9 cellular contexts compared by ENCODE assay signal in the genomic region with DNA sequence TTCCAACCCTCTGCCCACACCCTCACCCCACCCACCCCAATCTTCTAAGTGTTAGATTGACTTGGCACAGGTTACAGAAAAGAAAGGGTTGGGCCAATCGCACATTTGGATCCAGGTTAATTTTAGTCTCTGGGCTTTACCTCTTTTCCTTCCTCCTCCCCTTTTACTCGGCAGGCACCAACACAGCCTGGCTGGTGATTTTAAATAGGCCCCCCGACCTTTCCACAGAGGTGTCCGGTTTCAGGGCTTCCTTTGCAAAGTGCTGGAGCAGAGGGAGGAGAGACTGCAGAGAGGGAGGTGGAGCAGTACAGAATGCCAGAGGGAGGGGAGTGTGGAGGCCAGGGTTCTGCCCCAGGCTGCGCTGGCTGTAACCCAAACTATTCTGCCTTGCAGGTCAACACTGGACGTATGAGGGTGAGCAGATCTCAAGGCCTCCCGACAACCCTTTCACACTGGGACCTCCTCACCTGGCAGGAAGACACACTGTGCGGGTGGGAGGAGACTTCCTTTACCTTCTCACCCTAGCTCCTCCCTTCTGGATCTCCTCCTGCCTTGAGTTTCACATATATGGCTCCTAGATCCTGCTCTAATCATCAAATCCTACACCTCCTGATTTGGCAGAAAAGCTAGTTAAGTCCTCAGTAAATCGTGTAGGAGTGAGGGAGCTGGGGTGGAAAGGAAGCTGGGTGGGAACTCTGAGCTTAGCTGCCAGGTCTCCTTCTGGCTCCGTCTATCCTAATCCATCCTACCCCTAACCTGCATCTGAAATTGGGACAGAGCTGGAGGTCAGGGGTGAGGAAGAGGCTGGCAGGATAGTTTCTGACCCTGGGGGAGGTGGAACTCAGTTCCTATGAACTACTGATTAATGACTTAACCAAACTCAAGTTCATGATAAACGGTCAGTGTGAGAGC. TPM values are rescaled to one million over a fixed set of nuclear protein-coding genes. Genes with fewer than 3 reads are reported as not detected.
DNase-seq lines count a peak whose midpoint lies in the region; ATAC-seq, FAIRE-seq and TF ChIP-seq lines count a peak whose summit lies in the region.
"Had no signal": no experiment of that assay in that cellular context is flagged by ENCODE, and none has a peak within 500 bp of the region (broad histone marks: within the 10 kb centered on the region; RNA-seq: fewer than 3 reads in every experiment).

No MANE protein-coding gene starts in this region.

- TF ChIP-seq CTCF in K562 (IDR thresholded peaks at IDR 0.05 in 2 of 3, conservative IDR thresholded peaks at IDR 0.05 in 1 of 3; ENCODE audit: insufficient read depth in 2 of 3, low read depth in 1 of 3, low read length in 3 of 3) (no peak), upper lobe of left lung (IDR thresholded peaks at IDR 0.05) (no peak)

- no peaks in the 10 kb centered on the region for H3K9me1 ChIP-seq in K562 (ENCODE audit: control insufficient read depth, insufficient read depth, low read length)

- TF ChIP-seq EP300 in K562 (IDR thresholded peaks at IDR 0.05; ENCODE audit: low read length): no peak
- no peak for TF ChIP-seq EP300 in upper lobe of left lung (IDR thresholded peaks at IDR 0.05)

- in situ Hi-C loops in K562 (cut with MboI): loop anchor here (5.0 kb wide), 1 partner anchor 737 kb away; no protein-coding TSS in a partner anchor

- DNase-seq in NCI-H1436 treated with DMSO at 0.1 percent for 48 hours (lab: John Stamatoyannopoulos, UW) (peak; percentile 54), K562 (ENCODE audit: extremely low read depth in 1 of 4, low spot score in 3 of 4) (peak in 2 of 4 experiments; percentile 66 to 75), left colon (peak; percentile 52 to 71), upper lobe of left lung (peak in 1 of 2 donors; percentile 91), GF-D8 (lab: John Stamatoyannopoulos, UW) (no peak), activated gamma-delta T cell (lab: John Stamatoyannopoulos, UW) (no peak), NK-92 (lab: John Stamatoyannopoulos, UW; ENCODE audit: unreplicated experiment) (no peak)

- CTCF ChIA-PET in K562 (lab: Yijun Ruan, JAX; ENCODE audit: low intra/inter-chr PET ratio): no interaction called here

- no TSS peak for BruUV-seq in K562 (replicated peaks; lab: Mats Ljungman, UMichigan)

- H2AFZ ChIP-seq in K562 (ENCODE audit: low read depth, low read length): peak overlapping the region; percentile 81

- intact Hi-C loops in K562 (cut with micrococcal nuclease): loop anchor here (5.0 to 10.0 kb wide), 4 partner anchors 62 to 737 kb away; a partner anchor contains a TSS
- intact Hi-C loops in left colon (cut with DNase I, micrococcal nuclease): no loop called here

- no peaks in the 10 kb centered on the region for H3K9me3 ChIP-seq in K562 (replicated peaks; ENCODE audit: control insufficient read depth, insufficient read depth, low read depth, low read length)
- H3K9me3 ChIP-seq in upper lobe of left lung: no peaks in the 10 kb centered on the region
- H3K9me3 ChIP-seq: SJSA1 had no signal

- H3K4me2 ChIP-seq in K562 (ENCODE audit: insufficient read depth, low read length): peak overlapping the region; percentile 72

- TF ChIP-seq RAD21 in K562 (CRISPR knock-in tag; conservative IDR thresholded peaks at IDR 0.05 in 1 of 2, IDR thresholded peaks at IDR 0.05 in 1 of 2): no peak

- H3K36me3 ChIP-seq in K562 (ENCODE audit: control insufficient read depth, insufficient read depth, low read length) (peaks cover 7% of the 10 kb centered on the region), upper lobe of left lung (peaks cover 0 to 14% (median 11%) of the 10 kb centered on the region in 4 donors)

- no peak for FAIRE-seq in K562 (lab: Jason Lieb, UNC)

- ATAC-seq in K562: peak; percentile 79
- peak; percentile 72 for ATAC-seq in left colon
- peak; percentile 33 to 92 for ATAC-seq in upper lobe of left lung (ENCODE audit: low FRiP score in 2 of 2)
- no peak for ATAC-seq in HG02884 (IDR thresholded peaks at IDR 0.05; ENCODE audit: unreplicated experiment)

- peak overlapping the region in 1 of 2 experiments; percentile 71; a peak in 1 of 4 replicates for H3K9ac ChIP-seq in K562 (ENCODE audit: insufficient read depth in 1 of 2, low read depth in 2 of 2, low read length in 2 of 2)

- H3K4me3 ChIP-seq in K562 (no peak overlapping the region), upper lobe of left lung (peak overlapping the region in 1 of 4 donors; percentile 21)
- H3K4me3 ChIP-seq: SJSA1 had no signal

- POLR2A ChIA-PET in K562 (lab: Yijun Ruan, JAX): interaction anchor here (0.6 to 1.4 kb wide), 6 partner anchors 10 to 722 kb away, joined by 3 to 4 read pairs (median 3); a partner anchor contains a TSS

- TF ChIP-seq POLR2A in K562 (conservative IDR thresholded peaks at IDR 0.05) (no peak), upper lobe of left lung (IDR thresholded peaks at IDR 0.05) (peak in 1 of 4 donors; percentile 54)

- H3K79me2 ChIP-seq in K562 (ENCODE audit: control insufficient read depth, insufficient read depth, low read length): no peaks in the 10 kb centered on the region

- H3K27ac ChIP-seq in K562 (ENCODE audit: extremely low read depth, low read depth, low read length): 0 out of 3 replicates have a peak overlapping the region, but pooled peaks have one; percentile 3
- peak overlapping the region in 3 of 4 donors; percentile 55 to 76 (median 67) for H3K27ac ChIP-seq in upper lobe of left lung
- H3K27ac ChIP-seq: SJSA1 had no signal

- WGBS in K562 (ENCODE audit: insufficient coverage, low coverage, missing lambda C conversion rate): 12% methylated on average over 9 of the region's 11 CpGs
- WGBS in upper lobe of left lung, 2 donors: 30% methylated on average over 11 of the region's 11 CpGs

- H3K27me3 ChIP-seq in K562 (ENCODE audit: control insufficient read depth in 2 of 2, insufficient read depth in 2 of 2, low read length in 2 of 2) (peaks cover 0 to 4% of the 10 kb centered on the region in 2 experiments; a peak in 2 of 5 replicates), upper lobe of left lung (peaks cover 0 to 4% (median 0%) of the 10 kb centered on the region in 4 donors)
- H3K27me3 ChIP-seq: SJSA1 had no signal

- no peaks in the 10 kb centered on the region for H4K20me1 ChIP-seq in K562 (replicated peaks; ENCODE audit: control insufficient read depth, insufficient read depth, low read length)

- H3K4me1 ChIP-seq in K562 (replicated peaks in 1 of 2; ENCODE audit: control insufficient read depth in 2 of 2, insufficient read depth in 2 of 2, low read length in 2 of 2) (peaks cover 23 to 26% of the 10 kb centered on the region in 2 experiments), upper lobe of left lung (peaks cover 9 to 23% (median 13%) of the 10 kb centered on the region in 4 donors)

RNA-seq across cellular contexts. Expression of a gene that starts 2.4 kb away (rescaled TPM):
- 0.60 TPM in 1 of 2 replicates, not detected in the other for total RNA-seq in K562 (2011; cell fraction: chromatin; rRNA removed; ENCODE audit: low replicate concordance)
- 0.39 and 0.50 TPM in 2 replicates for total RNA-seq in K562 (2011; cell fraction: nucleolus; rRNA removed)
- 0.53 TPM in 1 of 2 replicates, not detected in the other for total RNA-seq in K562 (2011; cell fraction: nucleoplasm; rRNA removed)
- total RNA-seq in K562 (2014; rRNA removed) (not detected in 2 replicates), K562 (2014; rRNA removed; fragmentation: Illumina TruSeq; extraction: Trizol) (0.15 and 0.16 TPM in 2 replicates), K562 (2015; rRNA removed; fragmentation: Illumina TruSeq; extraction: Trizol) (0.33 and 0.41 TPM in 2 replicates), K562 (2021) (0.22 and 0.36 TPM in 2 replicates), left colon (under 1 TPM; 0.28 to 0.34 TPM), upper lobe of left lung (1 to 10 TPM in 1 of 6 donors, under 1 TPM in 3, not detected in 2; 0.61 to 1.0 (median 0.63) TPM)
- polyA plus RNA-seq in K562 (2011; rRNA removed) (0.13 and 0.24 TPM in 2 replicates), K562 (2014; fragmentation: Illumina TruSeq; extraction: Trizol) (0.15 and 0.16 TPM in 2 replicates), K562 (2014; fragmentation: Nextera tagmentation; extraction: Ambion mirVana) (under 1 TPM; 0.30 to 0.46 TPM), K562 (2014; rRNA removed) (0.12 and 0.57 TPM in 2 replicates)
- 0.13 and 0.24 TPM in 2 replicates for polyA plus RNA-seq in K562 (2011; cell fraction: cytosol; rRNA removed)
- polyA plus RNA-seq in K562 (2011; cell fraction: nucleus; rRNA removed): 0.24 and 0.25 TPM in 2 replicates
- 0.51 and 0.69 TPM in 2 replicates for polyA plus RNA-seq in K562 (2012)
- 0.12 and 0.25 TPM in 2 replicates for polyA minus RNA-seq in K562 (2011; rRNA and poly(A)+ RNA removed)
- not detected in 2 replicates for polyA minus RNA-seq in K562 (2011; cell fraction: cytosol; rRNA and poly(A)+ RNA removed)
- not detected in 2 replicates for polyA minus RNA-seq in K562 (2011; cell fraction: nucleus; rRNA and poly(A)+ RNA removed)
- total RNA-seq: SJSA1 had no signal

RNA-seq across cellular contexts. Expression of a gene that starts 8.8 kb away (rescaled TPM):
- 115 and 218 TPM in 2 replicates for total RNA-seq in K562 (2011; cell fraction: chromatin; rRNA removed; ENCODE audit: low replicate concordance)
- total RNA-seq in K562 (2011; cell fraction: nucleolus; rRNA removed): 215 and 226 TPM in 2 replicates
- 182 and 231 TPM in 2 replicates for total RNA-seq in K562 (2011; cell fraction: nucleoplasm; rRNA removed)
- 48.8 and 59.0 TPM in 2 replicates for total RNA-seq in K562 (2014; rRNA removed)
- 70.6 and 74.0 TPM in 2 replicates for total RNA-seq in K562 (2014; rRNA removed; fragmentation: Illumina TruSeq; extraction: Trizol)
- 77.0 and 79.1 TPM in 2 replicates for total RNA-seq in K562 (2015; rRNA removed; fragmentation: Illumina TruSeq; extraction: Trizol)
- 97.3 and 98.6 TPM in 2 replicates for total RNA-seq in K562 (2021)
- polyA plus RNA-seq in K562 (2011; rRNA removed): 111 and 123 TPM in 2 replicates
- polyA plus RNA-seq in K562 (2011; cell fraction: cytosol; rRNA removed): 167 and 205 TPM in 2 replicates
- 121 and 152 TPM in 2 replicates for polyA plus RNA-seq in K562 (2011; cell fraction: nucleus; rRNA removed)
- 80.8 and 88.2 TPM in 2 replicates for polyA plus RNA-seq in K562 (2012)
- 84.5 and 93.5 TPM in 2 replicates for polyA plus RNA-seq in K562 (2014; fragmentation: Illumina TruSeq; extraction: Trizol)
- 1 to 10 TPM; 5.6 to 6.0 TPM for polyA plus RNA-seq in K562 (2014; fragmentation: Nextera tagmentation; extraction: Ambion mirVana)
- 86.8 and 89.4 TPM in 2 replicates for polyA plus RNA-seq in K562 (2014; rRNA removed)
- 96.8 and 108 TPM in 2 replicates for polyA minus RNA-seq in K562 (2011; rRNA and poly(A)+ RNA removed)
- 39.9 and 46.7 TPM in 2 replicates for polyA minus RNA-seq in K562 (2011; cell fraction: cytosol; rRNA and poly(A)+ RNA removed)
- 49.7 and 72.8 TPM in 2 replicates for polyA minus RNA-seq in K562 (2011; cell fraction: nucleus; rRNA and poly(A)+ RNA removed)
- 100 to 1,000 TPM; 194 to 199 TPM for total RNA-seq in left colon
- total RNA-seq in upper lobe of left lung: 100 to 1,000 TPM in 3 of 6 donors, 10 to 100 TPM in 3; 71.2 to 169 (median 101) TPM

RNA-seq across cellular contexts. Expression of a gene that starts 12.6 kb away (rescaled TPM):
- 0.81 and 0.97 TPM in 2 replicates for total RNA-seq in K562 (2011; cell fraction: chromatin; rRNA removed; ENCODE audit: low replicate concordance)
- total RNA-seq in K562 (2011; cell fraction: nucleolus; rRNA removed): 0.50 TPM in 1 of 2 replicates, not detected in the other
- 0.29 TPM in 1 of 2 replicates, not detected in the other for total RNA-seq in K562 (2011; cell fraction: nucleoplasm; rRNA removed)
- total RNA-seq in K562 (2014; rRNA removed) (not detected in 2 replicates), K562 (2014; rRNA removed; fragmentation: Illumina TruSeq; extraction: Trizol) (0.65 and 1.1 TPM in 2 replicates), K562 (2015; rRNA removed; fragmentation: Illumina TruSeq; extraction: Trizol) (1.1 and 2.2 TPM in 2 replicates), K562 (2021) (0.20 and 1.00 TPM in 2 replicates), left colon (10 to 100 TPM in 1 of 2 donors, 1 to 10 TPM in 1; 4.5 to 11.5 TPM), upper lobe of left lung (10 to 100 TPM in 1 of 6 donors, 1 to 10 TPM in 3, not detected in 2; 3.3 to 13.8 (median 7.3) TPM)
- polyA plus RNA-seq in K562 (2011; rRNA removed) (1.2 and 3.4 TPM in 2 replicates), K562 (2014; fragmentation: Illumina TruSeq; extraction: Trizol) (1.0 and 1.2 TPM in 2 replicates), K562 (2014; fragmentation: Nextera tagmentation; extraction: Ambion mirVana) (1 to 10 TPM; 2.0 to 2.5 TPM), K562 (2014; rRNA removed) (0.33 and 1.1 TPM in 2 replicates)
- 0.48 and 2.8 TPM in 2 replicates for polyA plus RNA-seq in K562 (2011; cell fraction: cytosol; rRNA removed)
- polyA plus RNA-seq in K562 (2011; cell fraction: nucleus; rRNA removed): 0.47 and 1.8 TPM in 2 replicates
- 2.7 and 2.8 TPM in 2 replicates for polyA plus RNA-seq in K562 (2012)
- 0.30 TPM in 1 of 2 replicates, not detected in the other for polyA minus RNA-seq in K562 (2011; rRNA and poly(A)+ RNA removed)
- 1.0 TPM in 1 of 2 replicates, not detected in the other for polyA minus RNA-seq in K562 (2011; cell fraction: cytosol; rRNA and poly(A)+ RNA removed)
- 0.67 TPM in 1 of 2 replicates, not detected in the other for polyA minus RNA-seq in K562 (2011; cell fraction: nucleus; rRNA and poly(A)+ RNA removed)

RNA-seq across cellular contexts. Expression of a gene that starts 22.3 kb away (rescaled TPM):
- total RNA-seq in K562 (2011; cell fraction: chromatin; rRNA removed; ENCODE audit: low replicate concordance): 0.67 and 1.3 TPM in 2 replicates
- total RNA-seq in K562 (2011; cell fraction: nucleolus; rRNA removed): 0.67 TPM in 1 of 2 replicates, not detected in the other
- total RNA-seq in K562 (2011; cell fraction: nucleoplasm; rRNA removed): 0.29 and 1.5 TPM in 2 replicates
- total RNA-seq in K562 (2014; rRNA removed) (0.41 TPM in 1 of 2 replicates, not detected in the other), K562 (2014; rRNA removed; fragmentation: Illumina TruSeq; extraction: Trizol) (0.15 TPM in 1 of 2 replicates, not detected in the other), K562 (2015; rRNA removed; fragmentation: Illumina TruSeq; extraction: Trizol) (0.22 TPM in 1 of 2 replicates, not detected in the other), K562 (2021) (0.35 TPM in 1 of 2 replicates, not detected in the other), left colon (1 to 10 TPM in 1 of 2 donors, under 1 TPM in 1; 0.95 to 1.3 TPM), upper lobe of left lung (10 to 100 TPM in 1 of 6 donors, 1 to 10 TPM in 5; 2.7 to 14.7 (median 7.5) TPM)
- polyA plus RNA-seq in K562 (2011; rRNA removed) (0.30 TPM in 1 of 2 replicates, not detected in the other), K562 (2014; fragmentation: Illumina TruSeq; extraction: Trizol) (0.19 and 0.35 TPM in 2 replicates), K562 (2014; fragmentation: Nextera tagmentation; extraction: Ambion mirVana) (under 1 TPM; 0.07 to 0.21 TPM), K562 (2014; rRNA removed) (0.19 and 1.1 TPM in 2 replicates)
- polyA plus RNA-seq in K562 (2011; cell fraction: cytosol; rRNA removed): 0.12 and 0.19 TPM in 2 replicates
- 1.1 and 1.3 TPM in 2 replicates for polyA plus RNA-seq in K562 (2011; cell fraction: nucleus; rRNA removed)
- polyA plus RNA-seq in K562 (2012): 0.10 and 0.44 TPM in 2 replicates
- not detected in 2 replicates for polyA minus RNA-seq in K562 (2011; rRNA and poly(A)+ RNA removed)
- polyA minus RNA-seq in K562 (2011; cell fraction: cytosol; rRNA and poly(A)+ RNA removed): not detected in 2 replicates
- polyA minus RNA-seq in K562 (2011; cell fraction: nucleus; rRNA and poly(A)+ RNA removed): not detected in 2 replicates

RNA-seq across cellular contexts. Expression of a gene that starts 24.1 kb away (rescaled TPM):
- 8.8 and 23.9 TPM in 2 replicates for total RNA-seq in K562 (2011; cell fraction: chromatin; rRNA removed; ENCODE audit: low replicate concordance)
- total RNA-seq in K562 (2011; cell fraction: nucleolus; rRNA removed): 7.3 and 8.2 TPM in 2 replicates
- total RNA-seq in K562 (2011; cell fraction: nucleoplasm; rRNA removed): 20.2 and 29.5 TPM in 2 replicates
- 62.5 and 67.0 TPM in 2 replicates for total RNA-seq in K562 (2014; rRNA removed)
- total RNA-seq in K562 (2014; rRNA removed; fragmentation: Illumina TruSeq; extraction: Trizol): 105 and 135 TPM in 2 replicates
- 89.4 and 93.3 TPM in 2 replicates for total RNA-seq in K562 (2015; rRNA removed; fragmentation: Illumina TruSeq; extraction: Trizol)
- total RNA-seq in K562 (2021): 67.8 and 92.4 TPM in 2 replicates
- 34.3 and 60.4 TPM in 2 replicates for polyA plus RNA-seq in K562 (2011; rRNA removed)
- polyA plus RNA-seq in K562 (2011; cell fraction: cytosol; rRNA removed): 4.0 and 15.1 TPM in 2 replicates
- polyA plus RNA-seq in K562 (2011; cell fraction: nucleus; rRNA removed): 6.3 and 9.6 TPM in 2 replicates
- polyA plus RNA-seq in K562 (2012): 56.3 and 162 TPM in 2 replicates
- polyA plus RNA-seq in K562 (2014; fragmentation: Illumina TruSeq; extraction: Trizol): 110 and 124 TPM in 2 replicates
- polyA plus RNA-seq in K562 (2014; fragmentation: Nextera tagmentation; extraction: Ambion mirVana): 100 to 1,000 TPM; 133 to 197 TPM
- 99.8 and 104 TPM in 2 replicates for polyA plus RNA-seq in K562 (2014; rRNA removed)
- polyA minus RNA-seq in K562 (2011; rRNA and poly(A)+ RNA removed): 45.2 and 52.2 TPM in 2 replicates
- polyA minus RNA-seq in K562 (2011; cell fraction: cytosol; rRNA and poly(A)+ RNA removed): 22.0 and 28.1 TPM in 2 replicates
- polyA minus RNA-seq in K562 (2011; cell fraction: nucleus; rRNA and poly(A)+ RNA removed): 7.4 and 10.8 TPM in 2 replicates
- total RNA-seq in left colon: 10 to 100 TPM; 10.5 to 13.6 TPM
- 10 to 100 TPM in 5 of 6 donors, 1 to 10 TPM in 1; 7.7 to 38.8 (median 27.9) TPM for total RNA-seq in upper lobe of left lung

Comparison
In these comparisons a context has a peak if more than half of its experiments do, and no peak if none do; other contexts are left out.
1. DNase-seq: peak in NCI-H1436 treated with DMSO at 0.1 percent for 48 hours (single experiment) and left colon (2 of 2); none in GF-D8 (single experiment), activated gamma-delta T cell (single experiment) and NK-92 (single experiment).